Comparison of ENCODE assay signal across 8 cellular contexts in genomic region chr12:62602445-62603060, GRCh38.
A peak's percentile ranks its signal among the peaks of the same experiment; 100 is the strongest.
DNase-seq lines count a peak whose midpoint lies in the region; ATAC-seq and TF ChIP-seq lines count a peak whose summit lies in the region.

No MANE protein-coding gene starts in this region.

- peak overlapping the region; percentile 99 for H3K4me3 Mint-ChIP-seq in CD4-positive, alpha-beta T cell
- peak overlapping the region; percentile 95 for H3K4me3 Mint-ChIP-seq in activated CD8-positive, alpha-beta T cell treated with anti-CD3 and anti-CD28 coated beads for 36 hours

- peaks cover 42% of the 10 kb centered on the region for H3K4me1 Mint-ChIP-seq in CD4-positive, alpha-beta T cell (ENCODE audit: low read depth)
- H3K4me1 Mint-ChIP-seq in activated CD8-positive, alpha-beta T cell treated with anti-CD3 and anti-CD28 coated beads for 36 hours (ENCODE audit: low read depth), result peaks cover 39% of the 10 kb centered on the region

- no peaks in the 10 kb centered on the region for H3K9me3 Mint-ChIP-seq in CD4-positive, alpha-beta T cell
- H3K9me3 Mint-ChIP-seq in activated CD8-positive, alpha-beta T cell treated with anti-CD3 and anti-CD28 coated beads for 36 hours, result no peaks in the 10 kb centered on the region

- H3K4me1 ChIP-seq in ectodermal cell (ENCODE audit: control insufficient read depth, insufficient read depth, low read length), result peaks cover 8% of the 10 kb centered on the region

- peak overlapping the region; percentile 100 for H3K27ac ChIP-seq in CD4-positive, alpha-beta T cell (ENCODE audit: low read depth, low read length)
- H3K27ac ChIP-seq in ectodermal cell (ENCODE audit: insufficient read depth, low read depth, low read length, poor library complexity, severe bottlenecking), result peak overlapping the region; percentile 99

- POLR2A ChIA-PET in CD4-positive, alpha-beta T cell (lab: Charles Lee), result interaction anchor here (0.6 to 2.9 kb wide), 27 partner anchors 10 to 351 kb away, joined by 3 to 27 read pairs (median 4); partner anchors contain the start of genes MON2 and USP15
- POLR2A ChIA-PET in activated CD8-positive, alpha-beta T cell treated with anti-CD3 and anti-CD28 coated beads for 36 hours (lab: Charles Lee), result interaction anchor here (0.7 to 2.4 kb wide), 17 partner anchors 9 to 343 kb away, joined by 3 to 10 read pairs (median 3); partner anchors contain the start of genes MON2 and USP15

- DNase-seq in CD4-positive, alpha-beta T cell, result peak; percentile 73 to 85 (median 80)
- peak; percentile 91 for DNase-seq in HK-2 (ENCODE audit: unreplicated experiment)
- peak; percentile 75 for DNase-seq in NCI-H82 treated with DMSO at 0.1 percent for 48 hours (lab: John Stamatoyannopoulos, UW; ENCODE audit: unreplicated experiment)
- DNase-seq in activated CD8-positive, alpha-beta T cell treated with anti-CD3 and anti-CD28 coated beads for 36 hours, result peak; percentile 92
- DNase-seq in lung microvascular endothelial cell (ENCODE audit: low read depth in 2 of 2), result peak; percentile 89 to 95
- peak; percentile 75 to 80 (median 75) for DNase-seq in stimulated activated CD4-positive, alpha-beta T cell treated with anti-CD3 and anti-CD28 coated beads, TNF-alpha, amount 100 ng/mL, for 4 hours (ENCODE audit: low read depth in 3 of 3)

- H3K27ac Mint-ChIP-seq in CD4-positive, alpha-beta T cell, result peak overlapping the region; percentile 100
- H3K27ac Mint-ChIP-seq in activated CD8-positive, alpha-beta T cell treated with anti-CD3 and anti-CD28 coated beads for 36 hours, result peak overlapping the region; percentile 98

- no peaks in the 10 kb centered on the region for H3K27me3 ChIP-seq in CD4-positive, alpha-beta T cell (ENCODE audit: control insufficient read depth, insufficient read depth, low read length)
- H3K27me3 ChIP-seq in ectodermal cell (ENCODE audit: control insufficient read depth, insufficient read depth, low read length, poor library complexity, severe bottlenecking), result no peaks in the 10 kb centered on the region

- peaks cover 19% of the 10 kb centered on the region for H3K36me3 Mint-ChIP-seq in CD4-positive, alpha-beta T cell (ENCODE audit: low read depth)
- peaks cover 11% of the 10 kb centered on the region for H3K36me3 Mint-ChIP-seq in activated CD8-positive, alpha-beta T cell treated with anti-CD3 and anti-CD28 coated beads for 36 hours (ENCODE audit: low read depth)

- intact Hi-C loops in CD4-positive, alpha-beta T cell (cut with DNase I, micrococcal nuclease), result loop anchor here (2.0 to 5.0 kb wide), 3 partner anchors 135 to 342 kb away; partner anchors contain the start of genes MON2 (in 2 of the 2) and USP15 (in 1 of the 2)
- intact Hi-C loops in activated CD8-positive, alpha-beta T cell treated with anti-CD3 and anti-CD28 coated beads for 36 hours (cut with micrococcal nuclease), result loop anchor here (2.0 to 5.0 kb wide), 3 partner anchors 40 to 342 kb away; partner anchors contain the start of gene USP15

- H3K36me3 ChIP-seq in ectodermal cell (ENCODE audit: control insufficient read depth, insufficient read depth, low read length), result no peaks in the 10 kb centered on the region

- H3K9me3 ChIP-seq in CD4-positive, alpha-beta T cell (ENCODE audit: control insufficient read depth, low read length), result no peaks in the 10 kb centered on the region
- H3K9me3 ChIP-seq in ectodermal cell (ENCODE audit: control insufficient read depth, low read length), result peaks cover 2% of the 10 kb centered on the region

- no peak for TF ChIP-seq CTCF in CD4-positive, alpha-beta T cell (IDR thresholded peaks at IDR 0.05)
- TF ChIP-seq CTCF in activated CD8-positive, alpha-beta T cell treated with anti-CD3 and anti-CD28 coated beads for 36 hours (IDR thresholded peaks at IDR 0.05), result no peak

- H3K4me3 ChIP-seq in ectodermal cell (ENCODE audit: insufficient read depth, low read depth, low read length), result peak overlapping the region; percentile 88

- H3K27me3 Mint-ChIP-seq in CD4-positive, alpha-beta T cell, result no peaks in the 10 kb centered on the region
- H3K27me3 Mint-ChIP-seq in activated CD8-positive, alpha-beta T cell treated with anti-CD3 and anti-CD28 coated beads for 36 hours, result no peaks in the 10 kb centered on the region

- peak; percentile 67 for ATAC-seq in CD4-positive, alpha-beta T cell (ENCODE audit: poor library complexity)
- ATAC-seq in GM19455 (IDR thresholded peaks at IDR 0.05; ENCODE audit: unreplicated experiment), result peak; percentile 64
- peak; percentile 63 for ATAC-seq in activated CD8-positive, alpha-beta T cell treated with anti-CD3 and anti-CD28 coated beads for 36 hours

- 0% methylated on average over 59 of the region's 59 CpGs for WGBS in ectodermal cell, 2 experiments

- CTCF ChIA-PET in CD4-positive, alpha-beta T cell (lab: Charles Lee), result interaction anchor here (0.7 to 1.2 kb wide), 6 partner anchors 8 to 135 kb away, joined by 3 to 4 read pairs (median 4); partner anchors contain the start of gene MON2
- CTCF ChIA-PET in activated CD8-positive, alpha-beta T cell treated with anti-CD3 and anti-CD28 coated beads for 36 hours (lab: Charles Lee), result interaction anchor here (0.6 to 2.6 kb wide), 8 partner anchors 9 to 290 kb away, joined by 3 to 15 read pairs (median 6); no protein-coding TSS in a partner anchor

Comparison
In these comparisons a context has a peak if more than half of its experiments do, and no peak if none do; other contexts are left out.
1. Peak in every context shown above with its lines: DNase-seq, ATAC-seq, H3K4me3 ChIP-seq and H3K27ac ChIP-seq.